ENCODE assay signal across 14 cellular contexts in the genomic region with DNA sequence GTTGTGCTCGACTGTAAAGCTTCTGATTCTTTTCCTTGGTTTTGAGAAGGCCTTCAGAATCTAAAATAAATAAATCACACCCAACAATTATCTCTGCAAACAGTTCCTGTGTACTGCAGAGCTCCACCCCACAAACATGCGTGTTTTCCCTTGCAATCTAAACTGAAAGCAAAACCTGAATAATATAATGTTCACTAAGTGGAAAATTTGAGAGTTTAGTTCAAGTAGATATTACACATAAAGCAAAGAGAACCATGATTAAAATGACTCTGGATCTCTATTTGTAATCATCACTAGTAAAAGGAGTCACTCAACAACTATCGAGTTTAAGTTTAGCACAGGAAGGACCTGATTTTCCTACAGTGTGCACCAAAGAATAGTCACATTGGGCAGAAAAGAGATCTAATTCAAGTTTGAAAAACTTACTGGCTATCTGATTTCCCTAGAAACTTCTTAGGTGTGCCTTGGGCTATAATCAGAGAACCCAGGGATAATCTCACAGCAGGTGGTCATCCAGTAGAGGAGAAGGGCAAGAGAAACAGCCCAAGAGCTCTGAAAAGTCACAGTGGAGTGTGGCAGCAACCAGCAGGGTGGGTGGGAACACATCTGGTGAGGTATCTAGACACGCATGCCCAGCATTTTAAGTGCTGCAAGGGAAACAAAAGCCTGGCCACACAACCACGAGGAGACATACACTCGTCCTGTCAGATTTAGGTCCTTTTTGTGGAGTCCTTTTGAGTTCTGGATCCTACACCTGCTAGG. TPM values are rescaled to one million over a fixed set of nuclear protein-coding genes. Genes with fewer than 3 reads are reported as not detected.
DNase-seq lines count a peak whose midpoint lies in the region; ATAC-seq and TF ChIP-seq lines count a peak whose summit lies in the region.
"Had no signal": no experiment of that assay in that cellular context is flagged by ENCODE, and none has a peak within 500 bp of the region (broad histone marks: within the 10 kb centered on the region; RNA-seq: fewer than 3 reads in every experiment).

No MANE protein-coding gene starts in this region.

- peaks cover 8% of the 10 kb centered on the region for H3K4me1 Mint-ChIP-seq in Caco-2 (ENCODE audit: low read depth, unreplicated experiment)
- H3K4me1 Mint-ChIP-seq in activated naive CD8-positive, alpha-beta T cell treated with anti-CD3 and anti-CD28 coated beads, Interleukin-2, amount 50 U/mL, for 24 hours, result peaks cover 59% of the 10 kb centered on the region
- H3K4me1 Mint-ChIP-seq in neural progenitor cell, result peaks cover 2% of the 10 kb centered on the region

- BruUV-seq in Caco-2 (replicated peaks; lab: Mats Ljungman, UMichigan), result no TSS peak

- H3K4me2 ChIP-seq in neural progenitor cell, result no peak overlapping the region
- H3K4me2 ChIP-seq: SK-N-SH had no signal

- no peak overlapping the region for H3K4me3 Mint-ChIP-seq in Caco-2 (ENCODE audit: unreplicated experiment)
- peak overlapping the region; percentile 60 for H3K4me3 Mint-ChIP-seq in activated naive CD8-positive, alpha-beta T cell treated with anti-CD3 and anti-CD28 coated beads, Interleukin-2, amount 50 U/mL, for 24 hours
- no peak overlapping the region for H3K4me3 Mint-ChIP-seq in neural progenitor cell
- H3K4me3 Mint-ChIP-seq: HFFc6 had no signal

- no peaks in the 10 kb centered on the region for H4K20me1 ChIP-seq in neural progenitor cell (ENCODE audit: low read depth)

- peaks cover 24% of the 10 kb centered on the region for H3K36me3 Mint-ChIP-seq in Caco-2 (ENCODE audit: insufficient read depth, unreplicated experiment)
- peaks cover 44% of the 10 kb centered on the region for H3K36me3 Mint-ChIP-seq in activated naive CD8-positive, alpha-beta T cell treated with anti-CD3 and anti-CD28 coated beads, Interleukin-2, amount 50 U/mL, for 24 hours (ENCODE audit: low read depth)
- H3K36me3 Mint-ChIP-seq in neural progenitor cell, result peaks cover 17% of the 10 kb centered on the region

- no peak overlapping the region for H2AFZ ChIP-seq in neural progenitor cell (replicated peaks)

- H3K9me3 ChIP-seq in Caco-2, result no peaks in the 10 kb centered on the region
- H3K9me3 ChIP-seq in neural progenitor cell (ENCODE audit: low read depth), result no peaks in the 10 kb centered on the region
- H3K9me3 ChIP-seq: body of pancreas, esophagus squamous epithelium, SK-N-SH had no signal

- H3K27me3 Mint-ChIP-seq in Caco-2 (ENCODE audit: insufficient read depth, unreplicated experiment), result no peaks in the 10 kb centered on the region
- no peaks in the 10 kb centered on the region for H3K27me3 Mint-ChIP-seq in activated naive CD8-positive, alpha-beta T cell treated with anti-CD3 and anti-CD28 coated beads, Interleukin-2, amount 50 U/mL, for 24 hours
- peaks cover 2% of the 10 kb centered on the region for H3K27me3 Mint-ChIP-seq in neural progenitor cell (ENCODE audit: insufficient read depth, low read depth)

- H3K9ac ChIP-seq in neural progenitor cell, result no peak overlapping the region
- H3K9ac ChIP-seq: SK-N-SH had no signal

- H3K27me3 ChIP-seq in Caco-2 (replicated peaks; ENCODE audit: control insufficient read depth, insufficient read depth, low read length) (no peaks in the 10 kb centered on the region), neural progenitor cell (no peaks in the 10 kb centered on the region), dorsolateral prefrontal cortex (no peaks in the 10 kb centered on the region)
- H3K27me3 ChIP-seq: body of pancreas, esophagus squamous epithelium had no signal

- H3K27ac ChIP-seq in neural progenitor cell (no peak overlapping the region), dorsolateral prefrontal cortex (peak overlapping the region in 17 of 59 donors; percentile 1 to 62 (median 37))
- H3K27ac ChIP-seq: body of pancreas had no signal

- CTCF ChIA-PET in Caco-2 (lab: Charles Lee), result no interaction called here

- intact Hi-C loops in Caco-2 (cut with micrococcal nuclease; ENCODE audit: unreplicated experiment) (no loop called here), dorsolateral prefrontal cortex (cut with DNase I) (no loop called here)

- TF ChIP-seq CTCF in Caco-2 (IDR thresholded peaks at IDR 0.05; ENCODE audit: insufficient read depth in 1 of 2, low read depth in 1 of 2, low read length in 1 of 2, severe bottlenecking in 1 of 2, unreplicated experiment in 1 of 2) (no peak), neural progenitor cell (IDR thresholded peaks at IDR 0.05) (no peak), dorsolateral prefrontal cortex (IDR thresholded peaks at IDR 0.05 in 54 of 56, conservative IDR thresholded peaks at IDR 0.05 in 2 of 56; ENCODE audit: low read depth in 1 of 56, partially characterized antibody in 56 of 56) (no peak)

- H3K4me3 ChIP-seq in Caco-2 (ENCODE audit: low read depth, low read length) (no peak overlapping the region), neural progenitor cell (no peak overlapping the region), dorsolateral prefrontal cortex (no peak overlapping the region)
- H3K4me3 ChIP-seq: body of pancreas, esophagus squamous epithelium, GM12878 had no signal

- H3K4me1 ChIP-seq in Caco-2, result peaks cover 25% of the 10 kb centered on the region
- H3K4me1 ChIP-seq in neural progenitor cell, result no peaks in the 10 kb centered on the region
- H3K4me1 ChIP-seq: body of pancreas, esophagus squamous epithelium had no signal

- H3K9me3 Mint-ChIP-seq in Caco-2 (ENCODE audit: unreplicated experiment), result no peaks in the 10 kb centered on the region
- H3K9me3 Mint-ChIP-seq in activated naive CD8-positive, alpha-beta T cell treated with anti-CD3 and anti-CD28 coated beads, Interleukin-2, amount 50 U/mL, for 24 hours, result no peaks in the 10 kb centered on the region
- H3K9me3 Mint-ChIP-seq in neural progenitor cell, result no peaks in the 10 kb centered on the region
- H3K9me3 Mint-ChIP-seq: HFFc6 had no signal

- peak; percentile 69 for ATAC-seq in activated naive CD8-positive, alpha-beta T cell treated with anti-CD3 and anti-CD28 coated beads, Interleukin-2, amount 50 U/mL, for 24 hours
- ATAC-seq in HG03135 (IDR thresholded peaks at IDR 0.05; ENCODE audit: unreplicated experiment), result no peak
- ATAC-seq: body of pancreas, GM12878 had no signal

- H3K36me3 ChIP-seq in Caco-2 (ENCODE audit: control insufficient read depth, insufficient read depth, low read length) (peaks cover 2% of the 10 kb centered on the region; the same call in 1 of the 2 replicates), neural progenitor cell (no peaks in the 10 kb centered on the region)

- H3K79me2 ChIP-seq in neural progenitor cell (ENCODE audit: low read depth), result no peaks in the 10 kb centered on the region

- peak overlapping the region; percentile 51 for H3K27ac Mint-ChIP-seq in Caco-2 (ENCODE audit: unreplicated experiment)
- H3K27ac Mint-ChIP-seq in activated naive CD8-positive, alpha-beta T cell treated with anti-CD3 and anti-CD28 coated beads, Interleukin-2, amount 50 U/mL, for 24 hours, result peak overlapping the region; percentile 94
- H3K27ac Mint-ChIP-seq in neural progenitor cell, result no peak overlapping the region
- H3K27ac Mint-ChIP-seq: HFFc6 had no signal

- no peaks in the 10 kb centered on the region for H3F3A ChIP-seq in neural progenitor cell (ENCODE audit: low read depth)

- POLR2A ChIA-PET in Caco-2 (lab: Charles Lee), result no interaction called here

- DNase-seq in Caco-2 (no peak), NCI-H748 treated with DMSO at 0.1 percent for 48 hours (lab: John Stamatoyannopoulos, UW) (peak; percentile 65), neural progenitor cell (ENCODE audit: low spot score) (peak; percentile 7), dorsolateral prefrontal cortex (no peak), HK-2 (ENCODE audit: unreplicated experiment) (no peak), epidermal melanocyte (ENCODE audit: insufficient read length, low spot score) (no peak)
- DNase-seq in activated naive CD8-positive, alpha-beta T cell treated with anti-CD3 and anti-CD28 coated beads, Interleukin-2, amount 50 U/mL, for 24 hours, result no peak
- DNase-seq: body of pancreas, esophagus squamous epithelium, HFFc6, SK-N-SH had no signal

RNA-seq across cellular contexts. Expression of a gene that starts 25.4 kb away (rescaled TPM):
- total RNA-seq in Caco-2 (2022) (11.4 and 13.1 TPM in 2 replicates), neural progenitor cell (ENCODE audit: low replicate concordance) (19.9 and 28.8 TPM in 2 replicates), dorsolateral prefrontal cortex (10 to 100 TPM in 115 of 120 experiments, 1 to 10 TPM in 5; 8.6 to 22.0 (median 14.1) TPM)

RNA-seq across cellular contexts. Expression of a gene that starts 54.2 kb away (rescaled TPM):
- total RNA-seq in Caco-2 (2022) (not detected in 2 replicates), neural progenitor cell (ENCODE audit: low replicate concordance) (not detected in 2 replicates), dorsolateral prefrontal cortex (1 to 10 TPM in 4 of 120 experiments, under 1 TPM in 1, not detected in 115; 0.77 to 1.3 (median 1.0) TPM)
- total RNA-seq: body of pancreas, esophagus squamous epithelium, HFFc6, M059J had no signal

Comparison
In these comparisons a context has a peak if more than half of its experiments do, and no peak if none do; other contexts are left out.
1. DNase-seq: peak in NCI-H748 treated with DMSO at 0.1 percent for 48 hours (single experiment) and neural progenitor cell (single experiment); none in Caco-2 (0 of 2), activated naive CD8-positive, alpha-beta T cell treated with anti-CD3 and anti-CD28 coated beads, Interleukin-2, amount 50 U/mL, for 24 hours (single experiment), dorsolateral prefrontal cortex (0 of 10), HK-2 (single experiment) and epidermal melanocyte (single experiment).